In genomic region chr2:162245051-162245450, GRCh38 we compare ENCODE assay signal across 12 cellular contexts. TPM values are rescaled to one million over a fixed set of nuclear protein-coding genes. Genes with fewer than 3 reads are reported as not detected.
DNase-seq lines count a peak whose midpoint lies in the region; ATAC-seq, FAIRE-seq and TF ChIP-seq lines count a peak whose summit lies in the region.
"Had no signal": no experiment of that assay in that cellular context is flagged by ENCODE, and none has a peak within 500 bp of the region (broad histone marks: within the 10 kb centered on the region; RNA-seq: fewer than 3 reads in every experiment).

No MANE protein-coding gene starts in this region.

- no peak overlapping the region for H2AFZ ChIP-seq in keratinocyte (ENCODE audit: control insufficient read depth, low read length)
- no peak overlapping the region for H2AFZ ChIP-seq in MM.1S (ENCODE audit: low read length)

- BruUV-seq in MCF 10A (replicated peaks; lab: Mats Ljungman, UMichigan), result TSS peak; percentile 87

- DNase-seq in HFFc6 (no peak), MCF 10A (ENCODE audit: unreplicated experiment) (no peak), keratinocyte (ENCODE audit: low read depth, low spot score) (no peak), stomach (no peak), occipital lobe (lab: John Stamatoyannopoulos, UW) (no peak), MM.1S (no peak), NCI-H526 (lab: John Stamatoyannopoulos, UW) (no peak)
- DNase-seq: immature natural killer cell, NCI-H1092, WERI-Rb-1 had no signal

- H3K27ac Mint-ChIP-seq in HFFc6 (peak overlapping the region; percentile 97), MCF 10A (ENCODE audit: low read depth, unreplicated experiment) (peak overlapping the region; percentile 92)
- H3K27ac Mint-ChIP-seq: CD14-positive monocyte, immature natural killer cell had no signal

- H3K36me3 ChIP-seq in keratinocyte (ENCODE audit: control insufficient read depth in 2 of 2, extremely low read depth in 1 of 2, insufficient read depth in 2 of 2, low read length in 2 of 2), result no peaks in the 10 kb centered on the region
- no peaks in the 10 kb centered on the region for H3K36me3 ChIP-seq in stomach
- no peaks in the 10 kb centered on the region for H3K36me3 ChIP-seq in MM.1S (replicated peaks; ENCODE audit: insufficient read depth, low read length)
- H3K36me3 ChIP-seq: WERI-Rb-1 had no signal

- FAIRE-seq in keratinocyte (lab: Jason Lieb, UNC), result no peak

- no peaks in the 10 kb centered on the region for H3K9me1 ChIP-seq in keratinocyte (ENCODE audit: control insufficient read depth, extremely low read depth, insufficient read depth, low read length)

- POLR2A ChIA-PET in MCF 10A (lab: Yijun Ruan, JAX), result interaction anchor here (0.9 to 2.1 kb wide), 7 partner anchors 11 to 153 kb away, joined by 4 to 12 read pairs (median 6); partner anchors contain the start of gene IFIH1

- CTCF ChIA-PET in MCF 10A (lab: Yijun Ruan, JAX), result interaction anchor here (1.2 to 2.4 kb wide), 3 partner anchors 17 to 53 kb away, joined by 3 to 15 read pairs (median 8); no protein-coding TSS in a partner anchor

- H3K9me3 ChIP-seq in keratinocyte (ENCODE audit: control insufficient read depth, low read depth, low read length) (no peaks in the 10 kb centered on the region), stomach (no peaks in the 10 kb centered on the region), MM.1S (replicated peaks; ENCODE audit: insufficient read depth, low read length) (no peaks in the 10 kb centered on the region)

- no peaks in the 10 kb centered on the region for H3F3A ChIP-seq in MM.1S (ENCODE audit: insufficient read depth, low read length)

- H3K27ac ChIP-seq in keratinocyte (ENCODE audit: control insufficient read depth, insufficient read depth, low read length) (peak overlapping the region; percentile 93), stomach (peak overlapping the region in 4 of 5 donors; percentile 42 to 77 (median 60)), MM.1S (ENCODE audit: low read length) (no peak overlapping the region)
- H3K27ac ChIP-seq: WERI-Rb-1 had no signal

- dilution Hi-C loops in keratinocyte (cut with MboI; ENCODE audit: extremely low pct_ligation_motif_present, low sequenced_read_pairs), result no loop called here

- H3K36me3 Mint-ChIP-seq in HFFc6 (ENCODE audit: low read depth) (peaks cover 41% of the 10 kb centered on the region), MCF 10A (ENCODE audit: insufficient read depth, unreplicated experiment) (no peaks in the 10 kb centered on the region)
- H3K36me3 Mint-ChIP-seq: CD14-positive monocyte, immature natural killer cell had no signal

- H3K4me3 Mint-ChIP-seq in HFFc6 (peak overlapping the region; percentile 71), MCF 10A (ENCODE audit: unreplicated experiment) (peak overlapping the region; percentile 60)
- H3K4me3 Mint-ChIP-seq: CD14-positive monocyte, immature natural killer cell had no signal

- no peak for TF ChIP-seq POLR2A in stomach (IDR thresholded peaks at IDR 0.05)

- H3K9me2 ChIP-seq in MM.1S (replicated peaks; ENCODE audit: insufficient read depth, low read length), result no peaks in the 10 kb centered on the region

- H3K9me3 Mint-ChIP-seq in HFFc6 (no peaks in the 10 kb centered on the region), MCF 10A (ENCODE audit: unreplicated experiment) (peaks cover 8% of the 10 kb centered on the region)
- H3K9me3 Mint-ChIP-seq: immature natural killer cell had no signal

- H3K4me1 Mint-ChIP-seq in HFFc6 (ENCODE audit: low read depth), result peaks cover 67% of the 10 kb centered on the region
- peaks cover 43% of the 10 kb centered on the region for H3K4me1 Mint-ChIP-seq in MCF 10A (ENCODE audit: insufficient read depth, unreplicated experiment)
- H3K4me1 Mint-ChIP-seq: CD14-positive monocyte, immature natural killer cell had no signal

- H3K27me3 ChIP-seq in keratinocyte (ENCODE audit: control insufficient read depth, extremely low read depth, insufficient read depth, low read length) (no peaks in the 10 kb centered on the region), stomach (no peaks in the 10 kb centered on the region), MM.1S (replicated peaks; ENCODE audit: insufficient read depth, low read length) (no peaks in the 10 kb centered on the region)

- H3K9ac ChIP-seq in keratinocyte (ENCODE audit: control insufficient read depth, extremely low read depth, insufficient read depth, low read length) (peak overlapping the region; percentile 61), MM.1S (ENCODE audit: low read length) (no peak overlapping the region)

- TF ChIP-seq CTCF in HFFc6 (IDR thresholded peaks at IDR 0.05) (no peak), MCF 10A (IDR thresholded peaks at IDR 0.05; ENCODE audit: unreplicated experiment) (no peak), keratinocyte (optimal IDR thresholded peaks at IDR 0.05 in 1 of 3, IDR thresholded peaks at IDR 0.05 in 1 of 3, conservative IDR thresholded peaks at IDR 0.05 in 1 of 3; ENCODE audit: extremely low read depth in 1 of 3, insufficient read depth in 2 of 3, low read length in 3 of 3) (no peak), stomach (IDR thresholded peaks at IDR 0.05) (no peak), MM.1S (IDR thresholded peaks at IDR 0.05; ENCODE audit: low read length) (no peak)

- H3K4me3 ChIP-seq in keratinocyte (ENCODE audit: control insufficient read depth in 2 of 3, extremely low read depth in 1 of 3, insufficient read depth in 2 of 3, low read depth in 1 of 3, low read length in 3 of 3), result peak overlapping the region in 2 of 3 experiments; percentile 29 to 47
- H3K4me3 ChIP-seq in stomach, result no peak overlapping the region
- H3K4me3 ChIP-seq in MM.1S (ENCODE audit: low read length), result no peak overlapping the region

- 80 to 84% (median 81%) methylated on average over 1 of the region's 1 CpG for WGBS in stomach, 5 donors

- TF ChIP-seq EP300 in stomach (IDR thresholded peaks at IDR 0.05), result no peak

- ATAC-seq in GM18870 (IDR thresholded peaks at IDR 0.05; ENCODE audit: unreplicated experiment), result no peak

- intact Hi-C loops in MCF 10A (cut with micrococcal nuclease) (loop anchor here (2.0 kb wide), 1 partner anchor 152 kb away; no protein-coding TSS in a partner anchor), stomach (cut with DNase I; ENCODE audit: low total_unique reads) (no loop called here)

- no peaks in the 10 kb centered on the region for H4K20me1 ChIP-seq in keratinocyte (ENCODE audit: control insufficient read depth, extremely low read depth, insufficient read depth, low read length)
- H4K20me1 ChIP-seq in MM.1S (ENCODE audit: insufficient read depth, low read length), result no peaks in the 10 kb centered on the region

- no peaks in the 10 kb centered on the region for H3K79me2 ChIP-seq in keratinocyte (ENCODE audit: control insufficient read depth, insufficient read depth, low read length)
- no peaks in the 10 kb centered on the region for H3K79me2 ChIP-seq in MM.1S (ENCODE audit: low read length)

- H3K27me3 Mint-ChIP-seq in HFFc6 (ENCODE audit: insufficient read depth), result no peaks in the 10 kb centered on the region
- H3K27me3 Mint-ChIP-seq in MCF 10A (ENCODE audit: insufficient read depth, unreplicated experiment), result no peaks in the 10 kb centered on the region

- H3K4me1 ChIP-seq in keratinocyte (ENCODE audit: control insufficient read depth, extremely low read depth, insufficient read depth, low read length) (peaks cover 45% of the 10 kb centered on the region), stomach (peaks cover 0 to 33% (median 23%) of the 10 kb centered on the region in 4 donors), MM.1S (ENCODE audit: low read length) (no peaks in the 10 kb centered on the region)

- H3K4me2 ChIP-seq in keratinocyte (ENCODE audit: control insufficient read depth, extremely low read depth, insufficient read depth, low read depth, low read length), result peak overlapping the region; percentile 75
- H3K4me2 ChIP-seq in MM.1S (ENCODE audit: low read depth, low read length), result no peak overlapping the region

RNA-seq across cellular contexts. Expression of gene FAP, which starts 1.8 kb away (rescaled TPM):
- total RNA-seq in HFFc6 (2021; fragmentation: NEBNext Ultra II Directional; extraction: Animal tissue kit (Norgen Biotek cat#: 25700)), result 100 to 1,000 TPM in 1 of 6 experiments, 10 to 100 TPM in 5; 62.6 to 101 (median 67.0) TPM
- total RNA-seq in MCF 10A (2022) (8.7 and 12.1 TPM in 2 replicates), stomach (10 to 100 TPM in 2 of 5 donors, 1 to 10 TPM in 1, under 1 TPM in 1, not detected in 1; 0.87 to 15.1 (median 10.6) TPM), occipital lobe (2.2 TPM)
- polyA plus RNA-seq in keratinocyte (8.5 to 20.9 TPM (median 12.8 TPM) in 3 replicates), stomach (1 to 10 TPM in 2 of 3 donors, not detected in 1; 1.1 to 1.2 TPM)
- polyA plus RNA-seq in keratinocyte (2011; ENCODE audit: low read depth), result 31.5 TPM
- 4.5 and 7.9 TPM in 2 replicates for polyA plus RNA-seq in keratinocyte (2011; cell fraction: cytosol; rRNA removed)
- polyA plus RNA-seq in keratinocyte (2011; cell fraction: nucleus; rRNA removed), result 42.0 and 45.7 TPM in 2 replicates
- polyA plus RNA-seq in keratinocyte (2012; ENCODE audit: low replicate concordance), result 7.5 and 8.4 TPM in 2 replicates
- polyA minus RNA-seq in keratinocyte, result 2.7 to 17.5 TPM (median 12.1 TPM) in 3 replicates
- polyA minus RNA-seq in keratinocyte (2011; cell fraction: cytosol; rRNA and poly(A)+ RNA removed), result 5.0 TPM
- polyA minus RNA-seq in keratinocyte (2011; cell fraction: nucleus; rRNA and poly(A)+ RNA removed), result 27.1 and 49.1 TPM in 2 replicates
- polyA plus RNA-seq: CD14-positive monocyte, immature natural killer cell had no signal

Comparison
In these comparisons a context has a peak if more than half of its experiments do, and no peak if none do; other contexts are left out.
1. H3K4me3 ChIP-seq: peak in keratinocyte (2 of 3); none in stomach (0 of 4) and MM.1S (single experiment).